8 cellular contexts compared by ENCODE assay signal in genomic region chr16:58515125-58515870, GRCh38. TPM values are rescaled to one million over a fixed set of nuclear protein-coding genes. Genes with fewer than 3 reads are reported as not detected.
A peak's percentile ranks its signal among the peaks of the same experiment; 100 is the strongest.
DNase-seq lines count a peak whose midpoint lies in the region; ATAC-seq and TF ChIP-seq lines count a peak whose summit lies in the region.

TSS of gene SETD6 (plus strand) at chr16:58515517. CDS start at chr16:58515538, 21 bp downstream.

- peaks cover 11 to 20% (median 19%) of the 10 kb centered on the region in 3 donors for H3K4me1 Mint-ChIP-seq in IgD-negative memory B cell
- peaks cover 45% of the 10 kb centered on the region for H3K4me1 Mint-ChIP-seq in activated naive CD4-positive, alpha-beta T cell treated with anti-CD3 and anti-CD28 coated beads for 36 hours (ENCODE audit: low read depth)

- TF ChIP-seq CTCF in gastroesophageal sphincter (IDR thresholded peaks at IDR 0.05) = peak in 3 of 4 experiments; percentile 42 to 61 (median 47)
- TF ChIP-seq CTCF in neutrophil (IDR thresholded peaks at IDR 0.05) = no peak

- H3K27me3 ChIP-seq in gastroesophageal sphincter (no peaks in the 10 kb centered on the region), neutrophil (no peaks in the 10 kb centered on the region)

- CTCF ChIA-PET in activated naive CD4-positive, alpha-beta T cell treated with anti-CD3 and anti-CD28 coated beads for 36 hours (lab: Charles Lee) = interaction anchor here (0.8 to 5.8 kb wide), 4 partner anchors 20 to 241 kb away, joined by 3 to 49 read pairs (median 6); no protein-coding TSS in a partner anchor

- peak within 1 kb of the TSS; percentile 52 to 90 (median 84) for H3K27ac ChIP-seq in gastroesophageal sphincter
- peak within 1 kb of the TSS; percentile 62 for H3K27ac ChIP-seq in neutrophil
- H3K27ac ChIP-seq in substantia nigra (ENCODE audit: low read depth, low read length, poor library complexity, severe bottlenecking) = peak within 1 kb of the TSS; percentile 79

- intact Hi-C loops in activated naive CD4-positive, alpha-beta T cell treated with anti-CD3 and anti-CD28 coated beads for 36 hours (cut with micrococcal nuclease) = loop anchor here (1.0 to 5.0 kb wide), 5 partner anchors 14 to 388 kb away; partner anchors contain the start of genes CFAP20 and NDRG4

- peak; percentile 23 for DNase-seq in DMS79 treated with DMSO at 0.1 percent for 48 hours (lab: John Stamatoyannopoulos, UW)
- peak; percentile 78 for DNase-seq in activated naive CD4-positive, alpha-beta T cell treated with anti-CD3 and anti-CD28 coated beads for 36 hours
- DNase-seq in substantia nigra (lab: John Stamatoyannopoulos, UW) = peak in 48 of 49 donors; percentile 39 to 94 (median 83)

- H3K4me3 ChIP-seq in gastroesophageal sphincter (peak within 1 kb of the TSS; percentile 92 to 96), neutrophil (ENCODE audit: low read depth in 1 of 2, low read length in 1 of 2) (peak within 1 kb of the TSS; percentile 70 to 84)

- 0% methylated on average over 11 of the region's 80 CpGs; no CpG with 5 or more reads in 1 of the 2 donors for WGBS in gastroesophageal sphincter (ENCODE audit: low coverage in 1 of 2), 2 donors

- ATAC-seq in GM21529 (IDR thresholded peaks at IDR 0.05; ENCODE audit: unreplicated experiment) (peak; percentile 72), gastroesophageal sphincter (peak; percentile 97)

- peak within 1 kb of the TSS; percentile 90 to 95 (median 94) for H3K4me3 Mint-ChIP-seq in IgD-negative memory B cell
- H3K4me3 Mint-ChIP-seq in activated naive CD4-positive, alpha-beta T cell treated with anti-CD3 and anti-CD28 coated beads for 36 hours = peak within 1 kb of the TSS; percentile 88

- no peaks in the 10 kb centered on the region for H3K9me3 Mint-ChIP-seq in IgD-negative memory B cell
- H3K9me3 Mint-ChIP-seq in activated naive CD4-positive, alpha-beta T cell treated with anti-CD3 and anti-CD28 coated beads for 36 hours = no peaks in the 10 kb centered on the region

- no peaks in the 10 kb centered on the region for H3K36me3 Mint-ChIP-seq in IgD-negative memory B cell
- H3K36me3 Mint-ChIP-seq in activated naive CD4-positive, alpha-beta T cell treated with anti-CD3 and anti-CD28 coated beads for 36 hours (ENCODE audit: low read depth) = peaks cover 17% of the 10 kb centered on the region

- TF ChIP-seq EP300 in gastroesophageal sphincter (IDR thresholded peaks at IDR 0.05) = no peak

- H3K27me3 Mint-ChIP-seq in IgD-negative memory B cell = no peaks in the 10 kb centered on the region
- H3K27me3 Mint-ChIP-seq in activated naive CD4-positive, alpha-beta T cell treated with anti-CD3 and anti-CD28 coated beads for 36 hours (ENCODE audit: low read depth) = no peaks in the 10 kb centered on the region

- H3K36me3 ChIP-seq in gastroesophageal sphincter (peaks cover 0 to 39% of the 10 kb centered on the region in 2 donors), neutrophil (peaks cover 34% of the 10 kb centered on the region)

- H3K9me3 ChIP-seq in gastroesophageal sphincter (no peaks in the 10 kb centered on the region), neutrophil (no peaks in the 10 kb centered on the region)

- TF ChIP-seq POLR2A in Raji (IDR thresholded peaks at IDR 0.05; ENCODE audit: insufficient read depth, low read depth, low read length) (peak; percentile 83; the same call in 1 of the 2 replicates), gastroesophageal sphincter (IDR thresholded peaks at IDR 0.05) (peak in 1 of 2 donors; percentile 30)

- peaks cover 0 to 28% (median 5%) of the 10 kb centered on the region in 3 donors for H3K4me1 ChIP-seq in gastroesophageal sphincter
- peaks cover 17 to 18% of the 10 kb centered on the region in 2 experiments for H3K4me1 ChIP-seq in neutrophil (ENCODE audit: control insufficient read depth in 1 of 2, insufficient read depth in 1 of 2, low read depth in 1 of 2, low read length in 1 of 2)

- H3K27ac Mint-ChIP-seq in IgD-negative memory B cell = peak within 1 kb of the TSS; percentile 89 to 97 (median 96)
- peak within 1 kb of the TSS; percentile 74 for H3K27ac Mint-ChIP-seq in activated naive CD4-positive, alpha-beta T cell treated with anti-CD3 and anti-CD28 coated beads for 36 hours

RNA-seq across cellular contexts. Expression of gene SETD6, which starts in this region (rescaled TPM):
- polyA plus RNA-seq in IgD-negative memory B cell = 12.4 TPM
- total RNA-seq in activated naive CD4-positive, alpha-beta T cell treated with anti-CD3 and anti-CD28 coated beads for 36 hours = 1 to 10 TPM; 8.1 to 8.5 TPM
- 10 to 100 TPM; 15.5 to 19.8 (median 17.5) TPM for total RNA-seq in gastroesophageal sphincter

Comparison
In these comparisons a context has a peak if more than half of its experiments do, and no peak if none do; other contexts are left out.
1. Peak in every context shown above with its lines: DNase-seq, ATAC-seq, H3K4me3 ChIP-seq and H3K27ac ChIP-seq.
2. DNase-seq: peak in every context shown above with its lines; median percentile 83 in substantia nigra; 78 in activated naive CD4-positive, alpha-beta T cell treated with anti-CD3 and anti-CD28 coated beads for 36 hours; 23 in DMS79 treated with DMSO at 0.1 percent for 48 hours.